8 cellular contexts compared by ENCODE assay signal in the genomic region with DNA sequence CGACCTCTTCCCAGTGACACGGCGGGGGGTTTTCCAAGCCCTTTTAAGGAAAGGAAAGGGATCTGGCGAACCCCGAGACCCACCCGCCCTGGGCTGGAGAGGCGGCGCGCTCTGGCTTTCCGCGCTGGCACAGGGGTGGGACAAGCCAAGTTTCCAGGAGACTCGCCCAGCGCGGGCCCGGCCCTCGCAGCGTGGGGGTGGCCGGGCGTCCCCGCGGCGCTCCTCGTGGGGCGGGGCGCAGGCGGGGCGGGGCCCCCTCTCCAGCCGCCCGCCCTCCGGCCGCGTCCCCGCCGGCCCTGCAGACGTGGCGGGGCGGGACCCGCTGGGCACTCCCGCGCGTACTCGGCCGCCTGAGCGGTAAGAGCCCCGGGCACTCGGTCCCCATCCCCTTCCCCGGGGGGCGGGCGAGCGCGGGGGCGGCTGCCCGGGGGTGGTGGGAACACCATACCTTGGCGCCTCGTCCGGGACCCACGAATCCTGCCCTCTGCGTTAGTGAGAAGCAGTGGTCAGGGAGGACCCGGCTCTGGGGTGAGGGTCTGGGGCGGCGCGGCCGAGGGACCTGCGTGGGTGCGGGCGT. TPM values are rescaled to one million over a fixed set of nuclear protein-coding genes. Genes with fewer than 3 reads are reported as not detected.
DNase-seq lines count a peak whose midpoint lies in the region; ATAC-seq and TF ChIP-seq lines count a peak whose summit lies in the region.

TSS of gene FAM114A1 (plus strand) at position 329 of the 577 bp plus-strand sequence. CDS start 10,273 bp downstream, outside the sequence.

- DNase-seq in CMK (ENCODE audit: low read depth) (peak; percentile 34), Peyer's patch (peak; percentile 54 to 89 (median 86)), astrocyte of the hippocampus (ENCODE audit: low read depth, low spot score) (peak; percentile 96), right cardiac atrium (peak; percentile 91 to 96 (median 95)), pons (ENCODE audit: low spot score) (peak; percentile 67)

- under 1% methylated on average over 66 of the region's 66 CpGs for WGBS in right cardiac atrium

- H3K27me3 ChIP-seq in Peyer's patch = no peaks in the 10 kb centered on the region
- H3K27me3 ChIP-seq in right cardiac atrium (ENCODE audit: control insufficient read depth, insufficient read depth) = no peaks in the 10 kb centered on the region

- TF ChIP-seq POLR2A in Peyer's patch (IDR thresholded peaks at IDR 0.05) = peak; percentile 33 to 48

- H3K4me1 ChIP-seq in Peyer's patch (peaks cover 0 to 16% (median 0%) of the 10 kb centered on the region in 4 donors), right cardiac atrium (ENCODE audit: control insufficient read depth, insufficient read depth, low read length) (peaks cover 7% of the 10 kb centered on the region)

- TF ChIP-seq CTCF in Peyer's patch (IDR thresholded peaks at IDR 0.05) = no peak

- ATAC-seq in GM19035 (IDR thresholded peaks at IDR 0.05; ENCODE audit: unreplicated experiment) = peak; percentile 93
- ATAC-seq in HG03175 (IDR thresholded peaks at IDR 0.05; ENCODE audit: unreplicated experiment) = peak; percentile 93
- peak; percentile 98 for ATAC-seq in right cardiac atrium
- no peak for ATAC-seq in HG03025 (IDR thresholded peaks at IDR 0.05; ENCODE audit: low FRiP score, unreplicated experiment)

- H3K9me3 ChIP-seq in Peyer's patch (no peaks in the 10 kb centered on the region), right cardiac atrium (ENCODE audit: control insufficient read depth, low read length) (no peaks in the 10 kb centered on the region)

- peak within 1 kb of the TSS; percentile 79 to 93 (median 92) for H3K27ac ChIP-seq in Peyer's patch
- H3K27ac ChIP-seq in right cardiac atrium (ENCODE audit: low read length) = peak within 1 kb of the TSS; percentile 88

- H3K36me3 ChIP-seq in Peyer's patch = peaks cover 0 to 7% (median 0%) of the 10 kb centered on the region in 3 donors

- H3K4me3 ChIP-seq in Peyer's patch = peak within 1 kb of the TSS; percentile 65 to 83 (median 72)
- H3K4me3 ChIP-seq in right cardiac atrium (ENCODE audit: low read length) = peak within 1 kb of the TSS; percentile 82

- intact Hi-C loops in right cardiac atrium (cut with DNase I) = loop anchor here in 1 of 4 donors (10.0 kb wide), 1 partner anchor 103 kb away; no protein-coding TSS in a partner anchor

RNA-seq across cellular contexts. Expression of gene FAM114A1, which starts in this region (rescaled TPM):
- total RNA-seq in Peyer's patch = 100 to 1,000 TPM in 1 of 4 donors, 10 to 100 TPM in 3; 52.2 to 106 (median 69.0) TPM
- total RNA-seq in right cardiac atrium = 10 to 100 TPM; 23.7 to 48.2 (median 38.4) TPM
- 13.9 TPM for polyA plus RNA-seq in right cardiac atrium

Comparison
In these comparisons a context has a peak if more than half of its experiments do, and no peak if none do; other contexts are left out.
1. DNase-seq: peak in every context shown above with its lines; median percentile 96 in astrocyte of the hippocampus; 95 in right cardiac atrium; 86 in Peyer's patch; 67 in pons; 34 in CMK.